Comparison of ENCODE assay signal across 8 cellular contexts in the genomic region with DNA sequence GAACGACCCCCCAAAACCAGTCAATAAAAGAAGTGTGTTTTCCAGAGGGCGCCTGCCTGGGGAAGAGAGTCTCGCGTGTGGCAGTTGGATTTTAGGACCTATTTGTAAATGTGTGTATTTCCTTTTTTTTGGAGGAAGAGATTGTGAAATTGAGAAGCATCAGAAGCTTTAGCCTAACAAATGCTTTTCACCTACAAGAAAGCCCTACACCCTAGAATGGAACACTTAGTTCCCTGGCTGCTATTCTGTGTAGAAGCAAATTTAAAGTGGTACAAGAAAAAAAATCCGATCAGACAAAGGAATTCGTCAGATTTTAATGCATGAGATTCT. TPM values are rescaled to one million over a fixed set of nuclear protein-coding genes. Genes with fewer than 3 reads are reported as not detected.
A peak's percentile ranks its signal among the peaks of the same experiment; 100 is the strongest.
DNase-seq lines count a peak whose midpoint lies in the region; ATAC-seq, FAIRE-seq and TF ChIP-seq lines count a peak whose summit lies in the region.

No MANE protein-coding gene starts in this region.

- no peak for TF ChIP-seq CTCF in AG09309 (IDR thresholded peaks at IDR 0.05; ENCODE audit: control insufficient read depth, insufficient read depth, low read depth, low read length, missing control alignments)
- no peak for TF ChIP-seq CTCF in HFFc6 (IDR thresholded peaks at IDR 0.05)
- TF ChIP-seq CTCF in astrocyte (IDR thresholded peaks at IDR 0.05; ENCODE audit: insufficient read depth, low read depth, low read length): no peak
- no peak for TF ChIP-seq CTCF in lower lobe of right lung (IDR thresholded peaks at IDR 0.05)
- TF ChIP-seq CTCF in uterus (IDR thresholded peaks at IDR 0.05): no peak

- no peak for FAIRE-seq in astrocyte (lab: Jason Lieb, UNC)

- TF ChIP-seq POLR2A in uterus (IDR thresholded peaks at IDR 0.05): no peak

- H3K36me3 Mint-ChIP-seq in HFFc6 (ENCODE audit: low read depth): peaks cover 10% of the 10 kb centered on the region; the same call in 1 of the 2 replicates
- H3K36me3 Mint-ChIP-seq in astrocyte (ENCODE audit: low read depth, unreplicated experiment): peaks cover 1% of the 10 kb centered on the region

- H3K9me3 ChIP-seq in astrocyte (ENCODE audit: insufficient read depth, low read depth, low read length): no peaks in the 10 kb centered on the region
- no peaks in the 10 kb centered on the region for H3K9me3 ChIP-seq in lower lobe of right lung
- H3K9me3 ChIP-seq in uterus: no peaks in the 10 kb centered on the region

- H3K4me3 Mint-ChIP-seq in HFFc6 (peak overlapping the region; percentile 92), astrocyte (ENCODE audit: unreplicated experiment) (peak overlapping the region; percentile 91)

- H3K27ac ChIP-seq in astrocyte (ENCODE audit: low read depth, low read length) (peak overlapping the region; percentile 58), lower lobe of right lung (peak overlapping the region; percentile 94), uterus (peak overlapping the region; percentile 98)

- H3K4me2 ChIP-seq in astrocyte (ENCODE audit: low read length): peak overlapping the region; percentile 93

- ATAC-seq in lower lobe of right lung (no peak), GM21360 (IDR thresholded peaks at IDR 0.05; ENCODE audit: unreplicated experiment) (no peak)

- H3K4me1 Mint-ChIP-seq in HFFc6 (ENCODE audit: low read depth): peaks cover 42% of the 10 kb centered on the region
- peaks cover 22% of the 10 kb centered on the region for H3K4me1 Mint-ChIP-seq in astrocyte (ENCODE audit: low read depth, unreplicated experiment)

- H3K9me3 Mint-ChIP-seq in HFFc6 (no peaks in the 10 kb centered on the region), astrocyte (ENCODE audit: unreplicated experiment) (no peaks in the 10 kb centered on the region)

- peak overlapping the region; percentile 81 for H3K9ac ChIP-seq in astrocyte (ENCODE audit: low read length)

- peak overlapping the region; percentile 56 for H3K27ac Mint-ChIP-seq in HFFc6
- H3K27ac Mint-ChIP-seq in astrocyte (ENCODE audit: unreplicated experiment): peak overlapping the region; percentile 75

- H3K4me1 ChIP-seq in astrocyte (ENCODE audit: insufficient read depth, low read length) (peaks cover 22% of the 10 kb centered on the region), lower lobe of right lung (peaks cover 29% of the 10 kb centered on the region), uterus (peaks cover 0 to 2% of the 10 kb centered on the region in 2 donors)

- H3K79me2 ChIP-seq in astrocyte (ENCODE audit: insufficient read depth, low read length): peaks cover 56% of the 10 kb centered on the region

- H3K36me3 ChIP-seq in astrocyte (ENCODE audit: insufficient read depth, low read length) (no peaks in the 10 kb centered on the region), lower lobe of right lung (peaks cover 5% of the 10 kb centered on the region), uterus (no peaks in the 10 kb centered on the region)

- H2AFZ ChIP-seq in astrocyte (ENCODE audit: low read depth, low read length): peak overlapping the region; percentile 7

- DNase-seq in AG09309 (ENCODE audit: low read depth): no peak
- DNase-seq in HFFc6: peak; percentile 11
- no peak for DNase-seq in astrocyte (ENCODE audit: low read depth)
- no peak for DNase-seq in lower lobe of right lung
- DNase-seq in uterus: no peak
- no peak for DNase-seq in NCI-H1436 treated with DMSO at 0.1 percent for 48 hours (lab: John Stamatoyannopoulos, UW)
- DNase-seq in ureter (ENCODE audit: low spot score): no peak

- H3K27me3 Mint-ChIP-seq in HFFc6 (ENCODE audit: insufficient read depth): peaks cover 3% of the 10 kb centered on the region
- no peaks in the 10 kb centered on the region for H3K27me3 Mint-ChIP-seq in astrocyte (ENCODE audit: low read depth, unreplicated experiment)

- H3K4me3 ChIP-seq in AG09309 (ENCODE audit: control insufficient read depth, low read depth, low read length): peak overlapping the region; percentile 60
- H3K4me3 ChIP-seq in astrocyte (ENCODE audit: insufficient read depth, low read depth, low read length): peak overlapping the region; percentile 72
- H3K4me3 ChIP-seq in lower lobe of right lung: peak overlapping the region; percentile 96
- peak overlapping the region; percentile 96 to 97 for H3K4me3 ChIP-seq in uterus

- H3K27me3 ChIP-seq in astrocyte (ENCODE audit: insufficient read depth, low read length): no peaks in the 10 kb centered on the region
- no peaks in the 10 kb centered on the region for H3K27me3 ChIP-seq in lower lobe of right lung (ENCODE audit: low read depth)
- H3K27me3 ChIP-seq in uterus: no peaks in the 10 kb centered on the region

- intact Hi-C loops in lower lobe of right lung (cut with DNase I): no loop called here
- intact Hi-C loops in uterus (cut with DNase I; ENCODE audit: low total_unique reads): no loop called here

- peaks cover 46% of the 10 kb centered on the region for H4K20me1 ChIP-seq in astrocyte (ENCODE audit: insufficient read depth, low read length)

RNA-seq across cellular contexts. Expression of a gene that starts 1.4 kb away (rescaled TPM):
- total RNA-seq in HFFc6 (2021; fragmentation: NEBNext Ultra II Directional; extraction: Animal tissue kit (Norgen Biotek cat#: 25700)): 10 to 100 TPM; 24.5 to 27.6 (median 25.1) TPM
- 31.0 and 31.7 TPM in 2 replicates for total RNA-seq in astrocyte
- total RNA-seq in lower lobe of right lung: 53.6 TPM
- total RNA-seq in uterus: 10 to 100 TPM in 2 of 4 donors, 1 to 10 TPM in 2; 3.3 to 40.0 (median 19.7) TPM
- 21.9 TPM for total RNA-seq in ureter
